Comparison of ENCODE assay signal across 18 cellular contexts in genomic region chr16:85917959-85918358, GRCh38. TPM values are rescaled to one million over a fixed set of nuclear protein-coding genes. Genes with fewer than 3 reads are reported as not detected.
DNase-seq lines count a peak whose midpoint lies in the region; ATAC-seq and TF ChIP-seq lines count a peak whose summit lies in the region.
"Had no signal": no experiment of that assay in that cellular context is flagged by ENCODE, and none has a peak within 500 bp of the region (broad histone marks: within the 10 kb centered on the region; RNA-seq: fewer than 3 reads in every experiment).

No MANE protein-coding gene starts in this region.

- H3K36me3 ChIP-seq in BLaER1 treated with 17β-estradiol and CSF1 and Interleukin-3, amounts not matched to agents 10 nM and 100 nM = peaks cover 46 to 100% (median 98%) of the 10 kb centered on the region in 11 experiments
- peaks cover 100% of the 10 kb centered on the region for H3K36me3 ChIP-seq in OCI-LY7 (ENCODE audit: insufficient read depth, low read length)
- H3K36me3 ChIP-seq in mammary epithelial cell (ENCODE audit: insufficient read depth, low read length) = no peaks in the 10 kb centered on the region

- 79% methylated on average over 6 of the region's 6 CpGs for WGBS in mammary epithelial cell (ENCODE audit: low coverage, missing lambda C conversion rate)

- H3K9me3 ChIP-seq in BLaER1 treated with 17β-estradiol and CSF1 and Interleukin-3, amounts not matched to agents 10 nM and 100 nM (replicated peaks in 1 of 11) = peaks cover 0 to 25% (median 4%) of the 10 kb centered on the region in 11 experiments; a peak in 8 of 22 replicates
- H3K9me3 ChIP-seq in OCI-LY7 (ENCODE audit: low read length) = no peaks in the 10 kb centered on the region
- no peaks in the 10 kb centered on the region for H3K9me3 ChIP-seq in mammary epithelial cell (replicated peaks; ENCODE audit: insufficient read depth, low read length)
- H3K9me3 ChIP-seq: body of pancreas had no signal

- dilution Hi-C loops in mammary epithelial cell (cut with HindIII; ENCODE audit: low sequenced_read_pairs) = no loop called here

- ATAC-seq in GM18868 (IDR thresholded peaks at IDR 0.05; ENCODE audit: unreplicated experiment) (peak; percentile 61), memory B cell (ENCODE audit: low read depth) (peak; percentile 15), HG02571 (IDR thresholded peaks at IDR 0.05; ENCODE audit: unreplicated experiment) (no peak)
- ATAC-seq: body of pancreas, left lobe of liver, right cardiac atrium had no signal

- H3K79me2 ChIP-seq in OCI-LY7 (ENCODE audit: insufficient read depth, low read depth, low read length) (peaks cover 16% of the 10 kb centered on the region; the same call in 1 of the 2 replicates), mammary epithelial cell (ENCODE audit: insufficient read depth, low read length) (no peaks in the 10 kb centered on the region)

- CTCF ChIA-PET in OCI-LY7 (lab: Charles Lee; ENCODE audit: unreplicated experiment) = no interaction called here
- CTCF ChIA-PET in mammary epithelial cell (lab: Charles Lee; ENCODE audit: low non-redundant PET) = interaction anchor here (0.6 kb wide), 1 partner anchor 26 kb away, joined by 4 read pairs; no protein-coding TSS in a partner anchor

- no peak for DNase-seq in memory B cell (ENCODE audit: low spot score in 2 of 2)
- DNase-seq in OCI-LY7 (ENCODE audit: low spot score) = no peak
- DNase-seq in mammary epithelial cell = no peak
- DNase-seq: activated CD8-positive, alpha-beta memory T cell treated with anti-CD3 and anti-CD28 coated beads, Interleukin-2, amount 50 U/mL, for 48 hours; activated naive CD4-positive, alpha-beta T cell treated with anti-CD3 and anti-CD28 coated beads, Interleukin-2, amount 10 ng/mL, durations not matched to agents 7 days and 5 days; body of pancreas; Calu3; NCI-H69; occipital lobe; right cardiac atrium; T1000 had no signal

- in situ Hi-C loops in mammary epithelial cell (cut with MboI; ENCODE audit: low sequenced_read_pairs in 2 of 2) = no loop called here

- TF ChIP-seq CTCF in OCI-LY7 (conservative IDR thresholded peaks at IDR 0.05; ENCODE audit: low read length) (no peak), mammary epithelial cell (conservative IDR thresholded peaks at IDR 0.05 in 1 of 2, IDR thresholded peaks at IDR 0.05 in 1 of 2; ENCODE audit: extremely low read depth in 1 of 2, insufficient read depth in 1 of 2, low read depth in 1 of 2, low read length in 2 of 2) (no peak)

- peaks cover 0 to 100% (median 12%) of the 10 kb centered on the region in 11 experiments; a peak in 9 of 22 replicates for H4K20me1 ChIP-seq in BLaER1 treated with 17β-estradiol and CSF1 and Interleukin-3, amounts not matched to agents 10 nM and 100 nM
- H4K20me1 ChIP-seq in OCI-LY7 (ENCODE audit: insufficient read depth, low read length) = no peaks in the 10 kb centered on the region
- no peaks in the 10 kb centered on the region for H4K20me1 ChIP-seq in mammary epithelial cell (ENCODE audit: insufficient read depth, low read length)

- H3K27me3 ChIP-seq in BLaER1 treated with 17β-estradiol and CSF1 and Interleukin-3, amounts not matched to agents 10 nM and 100 nM = no peaks in the 10 kb centered on the region
- no peaks in the 10 kb centered on the region for H3K27me3 ChIP-seq in mammary epithelial cell (ENCODE audit: insufficient read depth, low read length)
- H3K27me3 ChIP-seq: body of pancreas had no signal

- H3K4me1 ChIP-seq in BLaER1 treated with 17β-estradiol and CSF1 and Interleukin-3, amounts not matched to agents 10 nM and 100 nM = peaks cover 51 to 100% (median 96%) of the 10 kb centered on the region in 10 experiments
- H3K4me1 ChIP-seq in OCI-LY7 (ENCODE audit: insufficient read depth, low read length, poor library complexity, severe bottlenecking) = peaks cover 35% of the 10 kb centered on the region
- H3K4me1 ChIP-seq in mammary epithelial cell (ENCODE audit: insufficient read depth, low read length) = no peaks in the 10 kb centered on the region

- no peaks in the 10 kb centered on the region for H3K9me2 ChIP-seq in OCI-LY7 (ENCODE audit: insufficient read depth, low read length)

- H3K4me3 Mint-ChIP-seq in IgD-negative memory B cell (peak overlapping the region; percentile 5 to 60 (median 18)), memory B cell (no peak overlapping the region)
- H3K4me3 Mint-ChIP-seq: activated naive CD4-positive, alpha-beta T cell treated with anti-CD3 and anti-CD28 coated beads, Interleukin-2, amount 10 ng/mL, durations not matched to agents 7 days and 5 days had no signal

- H3K4me1 Mint-ChIP-seq in IgD-negative memory B cell = peaks cover 30 to 42% (median 40%) of the 10 kb centered on the region in 3 donors
- H3K4me1 Mint-ChIP-seq in memory B cell = peaks cover 41% of the 10 kb centered on the region

- peak overlapping the region in 9 of 11 experiments; percentile 32 to 100 (median 94); a peak in 16 of 22 replicates for H3K27ac ChIP-seq in BLaER1 treated with 17β-estradiol and CSF1 and Interleukin-3, amounts not matched to agents 10 nM and 100 nM
- no peak overlapping the region for H3K27ac ChIP-seq in OCI-LY7 (ENCODE audit: low read depth, low read length, poor library complexity, severe bottlenecking)
- H3K27ac ChIP-seq in mammary epithelial cell (ENCODE audit: insufficient read depth, low read depth, low read length) = no peak overlapping the region
- H3K27ac ChIP-seq: body of pancreas, SK-N-MC had no signal

- peaks cover 9% of the 10 kb centered on the region for H3K36me3 Mint-ChIP-seq in IgD-negative memory B cell
- peaks cover 51% of the 10 kb centered on the region for H3K36me3 Mint-ChIP-seq in memory B cell

- H3K27ac Mint-ChIP-seq in IgD-negative memory B cell (peak overlapping the region; percentile 53 to 100 (median 66)), memory B cell (peak overlapping the region; percentile 86)
- H3K27ac Mint-ChIP-seq: activated naive CD4-positive, alpha-beta T cell treated with anti-CD3 and anti-CD28 coated beads, Interleukin-2, amount 10 ng/mL, durations not matched to agents 7 days and 5 days had no signal

- BruUV-seq in OCI-LY7 (replicated peaks; lab: Mats Ljungman, UMichigan) = no TSS peak
- no TSS peak for BruUV-seq in mammary epithelial cell (replicated peaks; lab: Mats Ljungman, UMichigan)

- H3K9ac ChIP-seq in BLaER1 treated with 17β-estradiol and CSF1 and Interleukin-3, amounts not matched to agents 10 nM and 100 nM = peak overlapping the region in 7 of 11 experiments; percentile 12 to 87 (median 81); a peak in 10 of 22 replicates
- no peak overlapping the region for H3K9ac ChIP-seq in mammary epithelial cell (ENCODE audit: insufficient read depth, low read length)

- H3K9me3 Mint-ChIP-seq in IgD-negative memory B cell (no peaks in the 10 kb centered on the region), memory B cell (no peaks in the 10 kb centered on the region)
- H3K9me3 Mint-ChIP-seq: activated naive CD4-positive, alpha-beta T cell treated with anti-CD3 and anti-CD28 coated beads, Interleukin-2, amount 10 ng/mL, durations not matched to agents 7 days and 5 days had no signal

- H2AFZ ChIP-seq in OCI-LY7 (ENCODE audit: low read length) = no peak overlapping the region
- no peak overlapping the region for H2AFZ ChIP-seq in mammary epithelial cell (ENCODE audit: low read depth, low read length)

- H3K4me3 ChIP-seq in BLaER1 treated with 17β-estradiol and CSF1 and Interleukin-3, amounts not matched to agents 10 nM and 100 nM = peak overlapping the region in 5 of 10 experiments; percentile 30 to 58 (median 55); a peak in 5 of 20 replicates
- no peak overlapping the region for H3K4me3 ChIP-seq in OCI-LY7 (ENCODE audit: low read depth, low read length, poor library complexity, severe bottlenecking)
- H3K4me3 ChIP-seq in mammary epithelial cell (replicated peaks in 1 of 3; ENCODE audit: insufficient read depth in 1 of 3, low read depth in 2 of 3, low read length in 3 of 3) = no peak overlapping the region
- H3K4me3 ChIP-seq: body of pancreas, SK-N-MC had no signal

- peak overlapping the region in 10 of 11 experiments; percentile 87 to 97 (median 94); a peak in 18 of 22 replicates for H3K4me2 ChIP-seq in BLaER1 treated with 17β-estradiol and CSF1 and Interleukin-3, amounts not matched to agents 10 nM and 100 nM
- H3K4me2 ChIP-seq in OCI-LY7 (ENCODE audit: low read length) (no peak overlapping the region), mammary epithelial cell (ENCODE audit: insufficient read depth, low read depth, low read length) (no peak overlapping the region)

- intact Hi-C loops in OCI-LY7 (cut with micrococcal nuclease; ENCODE audit: unreplicated experiment) = no loop called here
- intact Hi-C loops in mammary epithelial cell (cut with micrococcal nuclease) = loop anchor here (2.0 kb wide), 1 partner anchor 39 kb away; no protein-coding TSS in a partner anchor

- no peaks in the 10 kb centered on the region for H3K27me3 Mint-ChIP-seq in IgD-negative memory B cell
- H3K27me3 Mint-ChIP-seq in memory B cell = no peaks in the 10 kb centered on the region
- H3K27me3 Mint-ChIP-seq: activated naive CD4-positive, alpha-beta T cell treated with anti-CD3 and anti-CD28 coated beads, Interleukin-2, amount 10 ng/mL, durations not matched to agents 7 days and 5 days had no signal

- POLR2A ChIA-PET in OCI-LY7 (lab: Charles Lee) = no interaction called here

RNA-seq across cellular contexts. Expression of gene IRF8, which starts 19.0 kb away (rescaled TPM):
- polyA plus RNA-seq in IgD-negative memory B cell = 718 TPM
- 181 and 188 TPM in 2 replicates for total RNA-seq in OCI-LY7 (2014; rRNA removed; shearing (Covaris generic))
- total RNA-seq in OCI-LY7 (2022) = 210 and 224 TPM in 2 replicates
- total RNA-seq in mammary epithelial cell = not detected
- not detected for polyA plus RNA-seq in mammary epithelial cell
- not detected for polyA minus RNA-seq in mammary epithelial cell
- total RNA-seq: G401 had no signal

Comparison
In these comparisons a context has a peak if more than half of its experiments do, and no peak if none do; other contexts are left out.
1. H3K27ac ChIP-seq: peak in BLaER1 treated with 17β-estradiol and CSF1 and Interleukin-3, amounts not matched to agents 10 nM and 100 nM (9 of 11); none in OCI-LY7 (single experiment) and mammary epithelial cell (single experiment).
2. H3K4me2 ChIP-seq: peak in BLaER1 treated with 17β-estradiol and CSF1 and Interleukin-3, amounts not matched to agents 10 nM and 100 nM (10 of 11); none in OCI-LY7 (single experiment) and mammary epithelial cell (single experiment).
3. RNA of gene IRF8, which starts 19.0 kb away (total RNA-seq): 181 to 224 TPM in OCI-LY7; not detected in mammary epithelial cell; every median in the first group is over 100 times any median in the second.